10 cellular contexts compared by ENCODE assay signal in the genomic region with DNA sequence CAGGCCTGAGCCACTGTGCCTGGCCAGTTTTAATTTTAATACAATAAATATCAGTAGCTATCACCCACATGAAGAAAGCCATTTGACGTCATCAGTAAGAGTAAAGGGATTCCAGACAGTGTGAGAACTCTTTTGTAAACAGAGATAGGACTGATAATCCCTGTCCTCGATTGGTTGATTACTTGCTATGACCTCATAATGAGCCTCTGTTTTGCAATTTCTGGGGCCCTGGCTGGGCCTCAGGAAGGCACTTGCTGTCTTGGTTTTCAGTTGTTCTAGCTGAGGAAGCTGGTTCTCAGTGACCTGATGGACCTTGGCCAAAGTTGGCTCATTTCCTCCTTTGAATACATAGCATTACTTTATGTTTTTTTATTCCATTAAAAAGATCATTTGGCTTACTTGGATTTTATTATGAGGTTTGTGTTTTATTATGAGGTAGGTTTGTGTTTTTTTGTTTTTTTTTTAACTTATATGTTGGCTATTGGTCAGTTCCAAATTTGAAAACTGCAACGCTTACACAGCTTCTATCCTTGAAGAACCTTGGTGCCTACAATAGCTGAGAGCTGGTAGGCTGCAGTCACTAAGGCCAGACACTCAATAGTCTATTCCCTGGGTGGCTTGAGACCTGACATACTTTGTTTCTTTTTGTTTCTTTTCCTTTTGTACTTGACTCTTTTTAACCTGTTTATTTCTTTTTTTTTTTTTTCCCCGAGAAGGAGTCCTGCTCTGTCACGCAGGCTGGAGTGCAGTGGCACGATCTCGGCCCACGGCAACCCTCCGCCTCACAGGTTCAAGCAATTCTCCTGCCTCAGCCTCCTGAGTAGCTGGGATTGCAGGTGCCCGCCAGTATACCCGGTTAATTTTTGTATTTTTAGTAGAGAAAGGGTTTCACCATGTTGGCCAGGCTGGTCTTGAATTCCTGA. TPM values are rescaled to one million over a fixed set of nuclear protein-coding genes. Genes with fewer than 3 reads are reported as not detected.
A peak's percentile ranks its signal among the peaks of the same experiment; 100 is the strongest.
DNase-seq lines count a peak whose midpoint lies in the region; ATAC-seq and TF ChIP-seq lines count a peak whose summit lies in the region.
"Had no signal": no experiment of that assay in that cellular context is flagged by ENCODE, and none has a peak within 500 bp of the region (broad histone marks: within the 10 kb centered on the region; RNA-seq: fewer than 3 reads in every experiment).

No MANE protein-coding gene starts in this region.

- no peaks in the 10 kb centered on the region for H3K9me3 Mint-ChIP-seq in natural killer cell
- H3K9me3 Mint-ChIP-seq in activated CD4-positive, alpha-beta T cell treated with anti-CD3 and anti-CD28 coated beads, Interleukin-2, amount 10 ng/mL, durations not matched to agents 24 days and 14 days, result no peaks in the 10 kb centered on the region
- no peaks in the 10 kb centered on the region for H3K9me3 Mint-ChIP-seq in activated CD8-positive, alpha-beta T cell treated with anti-CD3 and anti-CD28 coated beads, Interleukin-2, amount 10 ng/mL, durations not matched to agents 7 days and 5 days (ENCODE audit: insufficient read depth)

- H3K4me1 Mint-ChIP-seq in natural killer cell, result peaks cover 47 to 48% of the 10 kb centered on the region in 2 donors
- peaks cover 31% of the 10 kb centered on the region for H3K4me1 Mint-ChIP-seq in activated CD4-positive, alpha-beta T cell treated with anti-CD3 and anti-CD28 coated beads, Interleukin-2, amount 10 ng/mL, durations not matched to agents 24 days and 14 days
- peaks cover 56% of the 10 kb centered on the region for H3K4me1 Mint-ChIP-seq in activated CD8-positive, alpha-beta T cell treated with anti-CD3 and anti-CD28 coated beads, Interleukin-2, amount 10 ng/mL, durations not matched to agents 7 days and 5 days (ENCODE audit: low read depth)

- peak in 1 of 3 donors; percentile 71 for ATAC-seq in natural killer cell
- ATAC-seq in activated CD8-positive, alpha-beta T cell treated with anti-CD3 and anti-CD28 coated beads, Interleukin-2, amount 10 ng/mL, durations not matched to agents 7 days and 5 days, result no peak

- DNase-seq in NOMO-1 treated with dmso at 0.1 percent for 144 hours (lab: John Stamatoyannopoulos, UW; ENCODE audit: unreplicated experiment) (peak; percentile 66), erythroblast (lab: John Stamatoyannopoulos, UW) (peak; percentile 35 to 73), natural killer cell (no peak), NCI-H146 treated with DMSO at 0.1 percent for 48 hours (lab: John Stamatoyannopoulos, UW; ENCODE audit: unreplicated experiment) (no peak), NCI-H1048 (lab: John Stamatoyannopoulos, UW) (no peak)
- no peak for DNase-seq in activated CD4-positive, alpha-beta T cell treated with anti-CD3 and anti-CD28 coated beads, Interleukin-2, amount 10 ng/mL, durations not matched to agents 24 days and 14 days
- no peak for DNase-seq in activated CD8-positive, alpha-beta T cell treated with anti-CD3 and anti-CD28 coated beads, Interleukin-2, amount 10 ng/mL, durations not matched to agents 7 days and 5 days
- DNase-seq: cortex of kidney had no signal

- H3K4me3 Mint-ChIP-seq in natural killer cell, result no peak overlapping the region
- no peak overlapping the region for H3K4me3 Mint-ChIP-seq in activated CD4-positive, alpha-beta T cell treated with anti-CD3 and anti-CD28 coated beads, Interleukin-2, amount 10 ng/mL, durations not matched to agents 24 days and 14 days
- H3K4me3 Mint-ChIP-seq in activated CD8-positive, alpha-beta T cell treated with anti-CD3 and anti-CD28 coated beads, Interleukin-2, amount 10 ng/mL, durations not matched to agents 7 days and 5 days, result no peak overlapping the region

- H3K36me3 Mint-ChIP-seq in natural killer cell, result no peaks in the 10 kb centered on the region
- peaks cover 26% of the 10 kb centered on the region for H3K36me3 Mint-ChIP-seq in activated CD4-positive, alpha-beta T cell treated with anti-CD3 and anti-CD28 coated beads, Interleukin-2, amount 10 ng/mL, durations not matched to agents 24 days and 14 days (ENCODE audit: low read depth)
- peaks cover 35% of the 10 kb centered on the region for H3K36me3 Mint-ChIP-seq in activated CD8-positive, alpha-beta T cell treated with anti-CD3 and anti-CD28 coated beads, Interleukin-2, amount 10 ng/mL, durations not matched to agents 7 days and 5 days (ENCODE audit: low read depth)

- CTCF ChIA-PET in activated CD8-positive, alpha-beta T cell treated with anti-CD3 and anti-CD28 coated beads, Interleukin-2, amount 10 ng/mL, durations not matched to agents 7 days and 5 days (lab: Charles Lee), result interaction anchor here (1.1 to 2.1 kb wide), 3 partner anchors 14 to 87 kb away, joined by 3 to 8 read pairs (median 8); no protein-coding TSS in a partner anchor

- TF ChIP-seq CTCF in C4-2B (conservative IDR thresholded peaks at IDR 0.05) (no peak), natural killer cell (IDR thresholded peaks at IDR 0.05) (no peak)

- no peaks in the 10 kb centered on the region for H3K27me3 Mint-ChIP-seq in natural killer cell (ENCODE audit: low read depth in 2 of 2)
- no peaks in the 10 kb centered on the region for H3K27me3 Mint-ChIP-seq in activated CD4-positive, alpha-beta T cell treated with anti-CD3 and anti-CD28 coated beads, Interleukin-2, amount 10 ng/mL, durations not matched to agents 24 days and 14 days
- H3K27me3 Mint-ChIP-seq in activated CD8-positive, alpha-beta T cell treated with anti-CD3 and anti-CD28 coated beads, Interleukin-2, amount 10 ng/mL, durations not matched to agents 7 days and 5 days (ENCODE audit: low read depth), result no peaks in the 10 kb centered on the region

- peak overlapping the region; percentile 72 to 76 for H3K27ac Mint-ChIP-seq in natural killer cell
- H3K27ac Mint-ChIP-seq in activated CD4-positive, alpha-beta T cell treated with anti-CD3 and anti-CD28 coated beads, Interleukin-2, amount 10 ng/mL, durations not matched to agents 24 days and 14 days, result no peak overlapping the region
- no peak overlapping the region for H3K27ac Mint-ChIP-seq in activated CD8-positive, alpha-beta T cell treated with anti-CD3 and anti-CD28 coated beads, Interleukin-2, amount 10 ng/mL, durations not matched to agents 7 days and 5 days

- POLR2A ChIA-PET in activated CD8-positive, alpha-beta T cell treated with anti-CD3 and anti-CD28 coated beads, Interleukin-2, amount 10 ng/mL, durations not matched to agents 7 days and 5 days (lab: Charles Lee), result no interaction called here

- peak overlapping the region; percentile 34 for H3K27ac ChIP-seq in C4-2B

- TF ChIP-seq POLR2A in erythroblast (IDR thresholded peaks at IDR 0.05; ENCODE audit: low read length), result no peak

- intact Hi-C loops in natural killer cell (cut with micrococcal nuclease), result no loop called here
- intact Hi-C loops in activated CD4-positive, alpha-beta T cell treated with anti-CD3 and anti-CD28 coated beads, Interleukin-2, amount 10 ng/mL, durations not matched to agents 24 days and 14 days (cut with micrococcal nuclease), result no loop called here

RNA-seq across cellular contexts. Expression of a gene that starts 20.0 kb away (rescaled TPM):
- total RNA-seq in natural killer cell, result 10 to 100 TPM; 63.8 to 88.4 (median 80.2) TPM
- total RNA-seq in activated CD4-positive, alpha-beta T cell treated with anti-CD3 and anti-CD28 coated beads, Interleukin-2, amount 10 ng/mL, durations not matched to agents 24 days and 14 days, result 34.2 and 41.0 TPM in 2 replicates
- total RNA-seq in activated CD8-positive, alpha-beta T cell treated with anti-CD3 and anti-CD28 coated beads, Interleukin-2, amount 10 ng/mL, durations not matched to agents 7 days and 5 days, result 10 to 100 TPM; 62.1 to 68.6 TPM

RNA-seq across cellular contexts. Expression of a gene that starts 45.6 kb away (rescaled TPM):
- 10 to 100 TPM; 15.6 to 25.3 (median 21.1) TPM for total RNA-seq in natural killer cell
- total RNA-seq in activated CD4-positive, alpha-beta T cell treated with anti-CD3 and anti-CD28 coated beads, Interleukin-2, amount 10 ng/mL, durations not matched to agents 24 days and 14 days, result 60.2 and 65.8 TPM in 2 replicates
- total RNA-seq in activated CD8-positive, alpha-beta T cell treated with anti-CD3 and anti-CD28 coated beads, Interleukin-2, amount 10 ng/mL, durations not matched to agents 7 days and 5 days, result 10 to 100 TPM; 49.1 to 50.4 TPM

RNA-seq across cellular contexts. Expression of a gene that starts 58.1 kb away (rescaled TPM):
- not detected for total RNA-seq in natural killer cell
- total RNA-seq in activated CD4-positive, alpha-beta T cell treated with anti-CD3 and anti-CD28 coated beads, Interleukin-2, amount 10 ng/mL, durations not matched to agents 24 days and 14 days, result 0.26 and 0.28 TPM in 2 replicates
- total RNA-seq in activated CD8-positive, alpha-beta T cell treated with anti-CD3 and anti-CD28 coated beads, Interleukin-2, amount 10 ng/mL, durations not matched to agents 7 days and 5 days, result under 1 TPM; 0.55 to 0.60 TPM
- total RNA-seq: mononuclear cell had no signal

Comparison
In these comparisons a context has a peak if more than half of its experiments do, and no peak if none do; other contexts are left out.
1. DNase-seq: peak in NOMO-1 treated with dmso at 0.1 percent for 144 hours (single experiment) and erythroblast (2 of 2); none in natural killer cell (single experiment), activated CD4-positive, alpha-beta T cell treated with anti-CD3 and anti-CD28 coated beads, Interleukin-2, amount 10 ng/mL, durations not matched to agents 24 days and 14 days (single experiment), activated CD8-positive, alpha-beta T cell treated with anti-CD3 and anti-CD28 coated beads, Interleukin-2, amount 10 ng/mL, durations not matched to agents 7 days and 5 days (single experiment), NCI-H146 treated with DMSO at 0.1 percent for 48 hours (single experiment) and NCI-H1048 (single experiment).
2. H3K27ac Mint-ChIP-seq: peak in natural killer cell (2 of 2); none in activated CD4-positive, alpha-beta T cell treated with anti-CD3 and anti-CD28 coated beads, Interleukin-2, amount 10 ng/mL, durations not matched to agents 24 days and 14 days (single experiment) and activated CD8-positive, alpha-beta T cell treated with anti-CD3 and anti-CD28 coated beads, Interleukin-2, amount 10 ng/mL, durations not matched to agents 7 days and 5 days (single experiment).